Comparison of ENCODE assay signal across 8 cellular contexts in the genomic region with DNA sequence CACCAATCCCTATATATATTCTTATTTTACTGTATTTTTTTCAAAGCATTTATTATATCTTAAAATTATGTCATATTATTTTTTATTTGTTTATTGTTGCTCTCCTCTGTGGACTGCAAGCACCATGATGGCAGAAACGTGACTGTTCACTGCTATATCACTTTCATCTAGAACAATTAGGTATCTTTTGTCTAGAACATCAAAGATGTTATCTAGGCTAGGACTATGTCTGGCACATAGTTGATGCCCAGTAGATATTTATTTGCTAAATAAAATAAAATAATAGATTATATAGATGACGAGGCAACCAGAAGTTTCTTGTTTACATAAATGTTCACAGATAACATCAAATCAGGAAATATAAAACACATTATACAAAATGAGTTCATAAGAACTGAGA. TPM values are rescaled to one million over a fixed set of nuclear protein-coding genes. Genes with fewer than 3 reads are reported as not detected.
"Had no signal": no experiment of that assay in that cellular context is flagged by ENCODE, and none has a peak within 500 bp of the region (broad histone marks: within the 10 kb centered on the region; RNA-seq: fewer than 3 reads in every experiment).

No MANE protein-coding gene starts in this region.

- H3K4me3 Mint-ChIP-seq: GM23338, H9, HFFc6 had no signal

- H3K27ac Mint-ChIP-seq: GM23338, H9, HFFc6 had no signal

- H3K4me1 Mint-ChIP-seq: GM23338, H9 had no signal

- H3K27ac ChIP-seq: GM23248 had no signal

- H3K4me3 ChIP-seq: GM23248, GM23338, HAP-1 had no signal

- DNase-seq: GM23248, GOT3, H7, H9, HCEC 1CT, HFFc6 had no signal

RNA-seq across cellular contexts. Expression of gene GPR158, which starts 12.4 kb away (rescaled TPM):
- polyA plus RNA-seq: GM23248 had no signal
